ENCODE assay signal across 12 cellular contexts in genomic region chr4:146486565-146486964, GRCh38. TPM values are rescaled to one million over a fixed set of nuclear protein-coding genes. Genes with fewer than 3 reads are reported as not detected.
DNase-seq lines count a peak whose midpoint lies in the region; ATAC-seq, FAIRE-seq and TF ChIP-seq lines count a peak whose summit lies in the region.
"Had no signal": no experiment of that assay in that cellular context is flagged by ENCODE, and none has a peak within 500 bp of the region (broad histone marks: within the 10 kb centered on the region; RNA-seq: fewer than 3 reads in every experiment).

No MANE protein-coding gene starts in this region.

- POLR2A ChIA-PET in GM12878 (lab: Charles Lee) = interaction anchor here (0.6 to 2.1 kb wide), 3 partner anchors 9 to 73 kb away, joined by 3 to 8 read pairs (median 3); no protein-coding TSS in a partner anchor

- H3K27ac ChIP-seq in GM12878 (ENCODE audit: control insufficient read depth, insufficient read depth) = peak overlapping the region; percentile 65
- no peak overlapping the region for H3K27ac ChIP-seq in mammary epithelial cell (ENCODE audit: insufficient read depth, low read depth, low read length)
- H3K27ac ChIP-seq in substantia nigra (ENCODE audit: low read depth, low read length, poor library complexity, severe bottlenecking) = no peak overlapping the region
- H3K27ac ChIP-seq: gastroesophageal sphincter, skin epidermis had no signal

- TF ChIP-seq EP300 in GM12878 (IDR thresholded peaks at IDR 0.05; ENCODE audit: borderline replicate concordance in 1 of 2, control insufficient read depth in 1 of 2, low read depth in 2 of 2, low read length in 2 of 2) = no peak

- SMC1A ChIA-PET in GM12878 (lab: Charles Lee; ENCODE audit: uncharacterized antibody, unreplicated experiment) = interaction anchor here (0.6 to 3.5 kb wide), 15 partner anchors 8 to 213 kb away, joined by 3 to 18 read pairs (median 3); no protein-coding TSS in a partner anchor

- H3K9ac ChIP-seq in GM12878 (ENCODE audit: control insufficient read depth, insufficient read depth, low read length) (0 out of 2 replicates have a peak overlapping the region, but pooled peaks have one; percentile 8), mammary epithelial cell (ENCODE audit: insufficient read depth, low read length) (no peak overlapping the region)

- H3K4me1 ChIP-seq in GM12878 (ENCODE audit: control insufficient read depth, insufficient read depth, low read length) (peaks cover 14% of the 10 kb centered on the region), mammary epithelial cell (ENCODE audit: insufficient read depth, low read length) (no peaks in the 10 kb centered on the region)
- H3K4me1 ChIP-seq: gastroesophageal sphincter had no signal

- H3K79me2 ChIP-seq in GM12878 (ENCODE audit: control insufficient read depth, insufficient read depth, low read length) = no peaks in the 10 kb centered on the region; the same call in 1 of the 2 replicates
- H3K79me2 ChIP-seq in mammary epithelial cell (ENCODE audit: insufficient read depth, low read length) = no peaks in the 10 kb centered on the region

- DNase-seq in GM12878 (ENCODE audit: low read depth, low spot score) (peak; percentile 28), NCI-H2196 (lab: John Stamatoyannopoulos, UW; ENCODE audit: unreplicated experiment) (no peak), mammary epithelial cell (no peak), substantia nigra (lab: John Stamatoyannopoulos, UW) (no peak), HuH-7 (ENCODE audit: low spot score) (no peak)
- DNase-seq: DMS153, NCI-H1092 had no signal

- CTCF ChIA-PET in GM12878 (lab: Yijun Ruan, JAX) (interaction anchor here (0.5 to 1.0 kb wide), 3 partner anchors 10 to 25 kb away, joined by 3 to 6 read pairs (median 4); no protein-coding TSS in a partner anchor), mammary epithelial cell (lab: Charles Lee; ENCODE audit: low non-redundant PET) (no interaction called here)

- peaks cover 10% of the 10 kb centered on the region for H3K9me3 ChIP-seq in GM12878 (replicated peaks; ENCODE audit: control insufficient read depth, insufficient read depth, low read length)
- no peaks in the 10 kb centered on the region for H3K9me3 ChIP-seq in mammary epithelial cell (replicated peaks; ENCODE audit: insufficient read depth, low read length)

- TF ChIP-seq POLR2A in GM12878 (IDR thresholded peaks at IDR 0.05; ENCODE audit: low read depth, low read length) = no peak

- TF ChIP-seq RAD21 in GM12878 (IDR thresholded peaks at IDR 0.05; ENCODE audit: insufficient read depth, low read depth, low read length) = no peak

- H3K27me3 ChIP-seq in GM12878 (replicated peaks in 1 of 2; ENCODE audit: control insufficient read depth in 2 of 2, insufficient read depth in 2 of 2, low read length in 1 of 2) (no peaks in the 10 kb centered on the region), mammary epithelial cell (ENCODE audit: insufficient read depth, low read length) (no peaks in the 10 kb centered on the region)
- H3K27me3 ChIP-seq: gastroesophageal sphincter had no signal

- intact Hi-C loops in GM12878 (cut with micrococcal nuclease; ENCODE audit: unreplicated experiment) (loop anchor here (5.0 kb wide), 1 partner anchor 34 kb away; no protein-coding TSS in a partner anchor), mammary epithelial cell (cut with micrococcal nuclease) (no loop called here)

- H3K4me3 ChIP-seq in GM12878 = no peak overlapping the region
- no peak overlapping the region for H3K4me3 ChIP-seq in mammary epithelial cell (replicated peaks in 1 of 3; ENCODE audit: insufficient read depth in 1 of 3, low read depth in 2 of 3, low read length in 3 of 3)
- H3K4me3 ChIP-seq: gastroesophageal sphincter, skin epidermis had no signal

- H3K36me3 ChIP-seq in GM12878 (ENCODE audit: control insufficient read depth in 2 of 2, insufficient read depth in 2 of 2, low read length in 1 of 2) (no peaks in the 10 kb centered on the region; a peak in 1 of 4 replicates), mammary epithelial cell (ENCODE audit: insufficient read depth, low read length) (no peaks in the 10 kb centered on the region)

- in situ Hi-C loops in GM12878 (cut with MboI) = no loop called here
- in situ Hi-C loops in mammary epithelial cell (cut with MboI; ENCODE audit: low sequenced_read_pairs in 2 of 2) = no loop called here

- peak overlapping the region; percentile 91 for H3K4me2 ChIP-seq in GM12878 (ENCODE audit: control insufficient read depth, insufficient read depth)
- H3K4me2 ChIP-seq in mammary epithelial cell (ENCODE audit: insufficient read depth, low read depth, low read length) = no peak overlapping the region

- BruUV-seq in GM12878 (replicated peaks; lab: Mats Ljungman, UMichigan) = no TSS peak
- BruUV-seq in mammary epithelial cell (replicated peaks; lab: Mats Ljungman, UMichigan) = no TSS peak

- TF ChIP-seq CTCF in GM12878 (IDR thresholded peaks at IDR 0.05 in 2 of 3, conservative IDR thresholded peaks at IDR 0.05 in 1 of 3; ENCODE audit: control insufficient read depth in 2 of 3, extremely low read depth in 1 of 3, insufficient read depth in 1 of 3, low read depth in 3 of 3, low read length in 3 of 3) (no peak), mammary epithelial cell (conservative IDR thresholded peaks at IDR 0.05 in 1 of 2, IDR thresholded peaks at IDR 0.05 in 1 of 2; ENCODE audit: extremely low read depth in 1 of 2, insufficient read depth in 1 of 2, low read depth in 1 of 2, low read length in 2 of 2) (no peak)

- RAD21 ChIA-PET in GM12878 (lab: Charles Lee; ENCODE audit: unreplicated experiment) = interaction anchor here (1.0 to 2.6 kb wide), 8 partner anchors 9 to 143 kb away, joined by 3 to 10 read pairs (median 4); no protein-coding TSS in a partner anchor

- H4K20me1 ChIP-seq in GM12878 (ENCODE audit: control insufficient read depth, insufficient read depth) = no peaks in the 10 kb centered on the region
- H4K20me1 ChIP-seq in mammary epithelial cell (ENCODE audit: insufficient read depth, low read length) = no peaks in the 10 kb centered on the region

- ATAC-seq in GM18508 (IDR thresholded peaks at IDR 0.05; ENCODE audit: insufficient read depth, unreplicated experiment) (peak; percentile 67), GM19467 (IDR thresholded peaks at IDR 0.05; ENCODE audit: unreplicated experiment) (peak; percentile 75), HG03045 (IDR thresholded peaks at IDR 0.05; ENCODE audit: unreplicated experiment) (peak; percentile 71), GM12878 (peak; percentile 92)
- ATAC-seq: gastroesophageal sphincter had no signal

- WGBS in GM12878 (ENCODE audit: insufficient coverage, insufficient replicate concordance, low lambda C conversion rate, missing lambda C conversion rate) = 16% methylated on average over 1 of the region's 1 CpG
- 100% methylated on average over 1 of the region's 1 CpG for WGBS in mammary epithelial cell (ENCODE audit: low coverage, missing lambda C conversion rate)

- dilution Hi-C loops in mammary epithelial cell (cut with HindIII; ENCODE audit: low sequenced_read_pairs) = no loop called here

- H2AFZ ChIP-seq in GM12878 (ENCODE audit: control insufficient read depth, low read depth, low read length) (peak overlapping the region; percentile 64), mammary epithelial cell (ENCODE audit: low read depth, low read length) (no peak overlapping the region)

- FAIRE-seq in GM12878 (lab: Jason Lieb, UNC) = peak; percentile 90

TF ChIP-seq in GM12878, 131 proteins besides CTCF, POLR2A, EP300 and RAD21:
- TF ChIP-seq EED (IDR thresholded peaks at IDR 0.05; ENCODE audit: low read depth) = 0 out of 2 replicates have a peak, but pooled peaks have one; percentile 21
- TF ChIP-seq FOXK2 (IDR thresholded peaks at IDR 0.05) = no peak
- no peak for TF ChIP-seq MEF2B (IDR thresholded peaks at IDR 0.05; ENCODE audit: partially characterized antibody, poor library complexity, severe bottlenecking)
- no peak for TF ChIP-seq CREM (IDR thresholded peaks at IDR 0.05; ENCODE audit: low read depth)

RNA-seq across cellular contexts. Expression of gene SLC10A7, which starts 35.2 kb away (rescaled TPM):
- total RNA-seq in GM12878 (2013; cell fraction: nucleolus; rRNA removed) = 105 and 106 TPM in 2 replicates
- total RNA-seq in GM12878 (2014; rRNA removed) (16.8 and 22.8 TPM in 2 replicates), GM12878 (2014; rRNA removed; fragmentation: Illumina TruSeq; extraction: Trizol) (16.1 and 16.5 TPM in 2 replicates), GM12878 (2021) (16.2 and 16.3 TPM in 2 replicates), mammary epithelial cell (10 to 100 TPM; 10.8 to 13.6 TPM)
- 5.8 TPM for polyA plus RNA-seq in GM12878 (2011; ENCODE audit: low read depth)
- polyA plus RNA-seq in GM12878 (2011; rRNA removed) (23.7 and 34.5 TPM in 2 replicates), GM12878 (2014; fragmentation: Illumina TruSeq; extraction: Trizol) (14.1 and 15.2 TPM in 2 replicates), GM12878 (2014; fragmentation: Nextera tagmentation; extraction: Ambion mirVana) (1 to 10 TPM; 4.6 to 6.5 TPM), GM12878 (2014; rRNA removed) (6.7 and 7.4 TPM in 2 replicates), GM12878 (2016; fragmentation: Nextera tagmentation; extraction: Ambion mirVana) (10 to 100 TPM; 12.1 to 16.0 TPM), mammary epithelial cell (6.0 TPM)
- 9.8 and 12.8 TPM in 2 replicates for polyA plus RNA-seq in GM12878 (2011; cell fraction: cytosol; rRNA removed)
- 18.7 and 18.8 TPM in 2 replicates for polyA plus RNA-seq in GM12878 (2011; cell fraction: nucleus; rRNA removed)
- 6.3 and 9.0 TPM in 2 replicates for polyA plus RNA-seq in GM12878 (2012)
- 30.5 and 35.0 TPM in 2 replicates for polyA minus RNA-seq in GM12878 (2011; rRNA and poly(A)+ RNA removed)
- polyA minus RNA-seq in GM12878 (2011; cell fraction: cytosol; rRNA and poly(A)+ RNA removed) = 6.8 and 7.8 TPM in 2 replicates
- 39.4 and 66.0 TPM in 2 replicates for polyA minus RNA-seq in GM12878 (2011; cell fraction: nucleus; rRNA and poly(A)+ RNA removed)
- 6.9 TPM for polyA minus RNA-seq in mammary epithelial cell
